In genomic region chr5:9233035-9233434, GRCh38 we compare ENCODE assay signal across 21 cellular contexts.
DNase-seq lines count a peak whose midpoint lies in the region; ATAC-seq and TF ChIP-seq lines count a peak whose summit lies in the region.
"Had no signal": no experiment of that assay in that cellular context is flagged by ENCODE, and none has a peak within 500 bp of the region (broad histone marks: within the 10 kb centered on the region; RNA-seq: fewer than 3 reads in every experiment).

No MANE protein-coding gene starts in this region.

- H3K4me3 ChIP-seq in SJSA1 = no peak overlapping the region
- H3K4me3 ChIP-seq: BLaER1, GM23248 had no signal

- H3K27me3 ChIP-seq in SJSA1 (replicated peaks) = no peaks in the 10 kb centered on the region
- H3K27me3 ChIP-seq: BLaER1 had no signal

- no peaks in the 10 kb centered on the region for H3K27me3 Mint-ChIP-seq in nephron (ENCODE audit: low read depth)
- H3K27me3 Mint-ChIP-seq: B cell; CD4-positive, CD25-positive, alpha-beta regulatory T cell; CD8-positive, alpha-beta memory T cell had no signal

- no peak for ATAC-seq in GM18867 (IDR thresholded peaks at IDR 0.05; ENCODE audit: unreplicated experiment)
- ATAC-seq: HCT116 had no signal

- no peak overlapping the region for H3K4me3 Mint-ChIP-seq in nephron
- H3K4me3 Mint-ChIP-seq: B cell; CD4-positive, CD25-positive, alpha-beta regulatory T cell; CD8-positive, alpha-beta memory T cell had no signal

- TF ChIP-seq CTCF in nephron (IDR thresholded peaks at IDR 0.05; ENCODE audit: unreplicated experiment in 3 of 3) = no peak

- H3K9me3 ChIP-seq in SJSA1 (replicated peaks) = no peaks in the 10 kb centered on the region
- H3K9me3 ChIP-seq: BLaER1 had no signal

- DNase-seq in COLO829 (ENCODE audit: low spot score) (peak; percentile 17), SJSA1 (ENCODE audit: low read depth in 1 of 2, low spot score in 2 of 2) (no peak), foreskin melanocyte (peak; percentile 84), DMS114 treated with DMSO at 0.1 percent for 48 hours (lab: John Stamatoyannopoulos, UW; ENCODE audit: unreplicated experiment) (no peak), substantia nigra (lab: John Stamatoyannopoulos, UW) (no peak), T-helper 2 cell (no peak)
- DNase-seq: Calu3; CD4-positive, CD25-positive, alpha-beta regulatory T cell; CD8-positive, alpha-beta memory T cell; COR-L47; DMS153; DND-41; GM23248; H7 had no signal

- peak overlapping the region; percentile 97 for H3K27ac ChIP-seq in SJSA1
- H3K27ac ChIP-seq in substantia nigra (ENCODE audit: low read depth, low read length, poor library complexity, severe bottlenecking) = no peak overlapping the region
- H3K27ac ChIP-seq: 22Rv1, BLaER1, C4-2B, GM23248 had no signal

- no peaks in the 10 kb centered on the region; the same call in 1 of the 2 replicates for H3K36me3 ChIP-seq in SJSA1
- H3K36me3 ChIP-seq: BLaER1 had no signal

- H3K27ac Mint-ChIP-seq in nephron = peak overlapping the region in 2 of 3 experiments; percentile 6 to 13
- H3K27ac Mint-ChIP-seq: B cell; CD4-positive, CD25-positive, alpha-beta regulatory T cell; CD8-positive, alpha-beta memory T cell had no signal

- no peaks in the 10 kb centered on the region for H3K9me3 Mint-ChIP-seq in nephron

- peaks cover 21% of the 10 kb centered on the region for H3K36me3 Mint-ChIP-seq in nephron (ENCODE audit: low read depth)
- H3K36me3 Mint-ChIP-seq: CD4-positive, CD25-positive, alpha-beta regulatory T cell had no signal

- H3K4me1 Mint-ChIP-seq in nephron = peaks cover 12% of the 10 kb centered on the region
- H3K4me1 Mint-ChIP-seq: B cell; CD4-positive, CD25-positive, alpha-beta regulatory T cell; CD8-positive, alpha-beta memory T cell had no signal

- peaks cover 45% of the 10 kb centered on the region for H3K4me1 ChIP-seq in SJSA1 (replicated peaks)
- H3K4me1 ChIP-seq: BLaER1 had no signal

Comparison
In these comparisons a context has a peak if more than half of its experiments do, and no peak if none do; other contexts are left out.
1. DNase-seq: peak in COLO829 (single experiment) and foreskin melanocyte (single experiment); none in SJSA1 (0 of 2), DMS114 treated with DMSO at 0.1 percent for 48 hours (single experiment), substantia nigra (0 of 49) and T-helper 2 cell (0 of 5).